ENCODE assay signal across 25 cellular contexts in genomic region chr1:39802496-39803260, GRCh38. TPM values are rescaled to one million over a fixed set of nuclear protein-coding genes. Genes with fewer than 3 reads are reported as not detected.
"Had no signal": no experiment of that assay in that cellular context is flagged by ENCODE, and none has a peak within 500 bp of the region (broad histone marks: within the 10 kb centered on the region; RNA-seq: fewer than 3 reads in every experiment).

No MANE protein-coding gene starts in this region.

- H3K4me3 ChIP-seq: adrenal gland, SK-N-MC had no signal

- DNase-seq: activated CD4-positive, alpha-beta T cell treated with anti-CD3 and anti-CD28 coated beads for 36 hours; activated CD8-positive, alpha-beta memory T cell treated with anti-CD3 and anti-CD28 coated beads, Interleukin-2, amount 50 U/mL, for 48 hours; activated CD8-positive, alpha-beta T cell treated with anti-CD3 and anti-CD28 coated beads for 36 hours; activated naive CD4-positive, alpha-beta T cell treated with anti-CD3 and anti-CD28 coated beads, Interleukin-2, amount 50 U/mL, for 16 hours; activated naive CD8-positive, alpha-beta T cell treated with anti-CD3 and anti-CD28 coated beads, Interleukin-2, amount 10 ng/mL, durations not matched to agents 7 days and 5 days; activated T-cell treated with anti-CD3 and anti-CD28 coated beads, Interleukin-2, amount 50 U/mL, for 1 hour; adrenal gland; anterior cingulate cortex; central memory CD4-positive, alpha-beta T cell; IMR-90; KG1; NCI-H1092; NCI-H1417 treated with DMSO at 0.1 percent for 48 hours; NCI-H1694; NCI-H2029 treated with DMSO at 0.1 percent for 48 hours; NCI-H226; NCI-H69; NK-92 treated with Interleukin-12 subunit alpha and Interleukin-12 subunit beta, amount 100 ng/mL, for 24 hours; OCI-M1; RPMI8226; T-cell; T-helper 2 cell; T1000; WERI-Rb-1 had no signal

- H3K27me3 Mint-ChIP-seq: activated CD4-positive, alpha-beta T cell treated with anti-CD3 and anti-CD28 coated beads for 36 hours; activated CD8-positive, alpha-beta T cell treated with anti-CD3 and anti-CD28 coated beads for 36 hours; activated naive CD8-positive, alpha-beta T cell treated with anti-CD3 and anti-CD28 coated beads, Interleukin-2, amount 10 ng/mL, durations not matched to agents 7 days and 5 days; T-cell had no signal

- H3K4me3 Mint-ChIP-seq: activated CD4-positive, alpha-beta T cell treated with anti-CD3 and anti-CD28 coated beads for 36 hours; activated CD8-positive, alpha-beta T cell treated with anti-CD3 and anti-CD28 coated beads for 36 hours; activated naive CD8-positive, alpha-beta T cell treated with anti-CD3 and anti-CD28 coated beads, Interleukin-2, amount 10 ng/mL, durations not matched to agents 7 days and 5 days; T-cell had no signal

- H3K27ac Mint-ChIP-seq: activated CD4-positive, alpha-beta T cell treated with anti-CD3 and anti-CD28 coated beads for 36 hours; activated CD8-positive, alpha-beta T cell treated with anti-CD3 and anti-CD28 coated beads for 36 hours; activated naive CD8-positive, alpha-beta T cell treated with anti-CD3 and anti-CD28 coated beads, Interleukin-2, amount 10 ng/mL, durations not matched to agents 7 days and 5 days; T-cell had no signal

RNA-seq across cellular contexts. Expression of gene BMP8B, which starts 14.0 kb away (rescaled TPM):
- total RNA-seq: IMR-90 had no signal
- polyA plus RNA-seq: IMR-90 had no signal
